Comparison of ENCODE assay signal across 8 cellular contexts in the genomic region with DNA sequence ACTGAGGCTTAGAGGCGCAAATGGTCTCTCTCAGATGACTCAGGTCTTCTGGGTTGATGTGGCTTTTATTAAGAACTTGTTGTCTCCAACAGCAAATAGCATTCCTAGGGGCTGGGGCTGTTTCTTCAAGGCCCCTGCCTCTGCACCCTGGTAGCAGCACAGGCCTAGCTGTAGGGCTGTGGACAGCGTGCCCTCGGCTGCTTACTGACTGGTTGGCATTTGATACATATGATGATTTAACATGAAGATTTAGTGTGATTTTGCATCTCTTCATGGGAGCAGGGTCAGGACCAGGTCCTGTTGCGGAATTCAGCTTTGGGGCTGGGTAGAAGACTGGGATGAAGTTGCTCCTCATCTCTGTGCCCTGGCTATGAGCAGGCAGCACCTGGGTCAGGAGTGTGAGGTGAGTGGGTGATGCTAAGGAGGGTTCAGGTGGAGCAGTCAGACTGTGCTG. TPM values are rescaled to one million over a fixed set of nuclear protein-coding genes. Genes with fewer than 3 reads are reported as not detected.
A peak's percentile ranks its signal among the peaks of the same experiment; 100 is the strongest.
DNase-seq lines count a peak whose midpoint lies in the region; ATAC-seq and TF ChIP-seq lines count a peak whose summit lies in the region.

No MANE protein-coding gene starts in this region.

- H3K27me3 Mint-ChIP-seq in activated T-cell treated with anti-CD3 and anti-CD28 coated beads, Interleukin-2, amount 50 U/mL, for 24 hours: no peaks in the 10 kb centered on the region
- no peaks in the 10 kb centered on the region; the same call in 1 of the 2 replicates for H3K27me3 Mint-ChIP-seq in WTC11 (ENCODE audit: low read depth)

- H3K36me3 ChIP-seq in colonic mucosa: no peaks in the 10 kb centered on the region

- H3K27ac Mint-ChIP-seq in activated T-cell treated with anti-CD3 and anti-CD28 coated beads, Interleukin-2, amount 50 U/mL, for 24 hours: peak overlapping the region; percentile 100
- H3K27ac Mint-ChIP-seq in WTC11: peak overlapping the region; percentile 2; the same call in 1 of the 2 replicates

- CTCF ChIA-PET in WTC11 (lab: Charles Lee): interaction anchor here (1.5 kb wide), 1 partner anchor 38 kb away, joined by 4 read pairs; no protein-coding TSS in a partner anchor

- POLR2A ChIA-PET in WTC11 (lab: Charles Lee): interaction anchor here (1.2 kb wide), 1 partner anchor 403 kb away, joined by 3 read pairs; no protein-coding TSS in a partner anchor

- H3K9me3 Mint-ChIP-seq in activated T-cell treated with anti-CD3 and anti-CD28 coated beads, Interleukin-2, amount 50 U/mL, for 24 hours: peaks cover 6% of the 10 kb centered on the region
- peaks cover 8% of the 10 kb centered on the region; the same call in 1 of the 2 replicates for H3K9me3 Mint-ChIP-seq in WTC11

- H3K36me3 Mint-ChIP-seq in activated T-cell treated with anti-CD3 and anti-CD28 coated beads, Interleukin-2, amount 50 U/mL, for 24 hours (ENCODE audit: low read depth): peaks cover 4% of the 10 kb centered on the region
- peaks cover 4% of the 10 kb centered on the region; the same call in 1 of the 2 replicates for H3K36me3 Mint-ChIP-seq in WTC11

- peaks cover 85% of the 10 kb centered on the region for H3K4me1 Mint-ChIP-seq in activated T-cell treated with anti-CD3 and anti-CD28 coated beads, Interleukin-2, amount 50 U/mL, for 24 hours (ENCODE audit: low read depth)
- H3K4me1 Mint-ChIP-seq in WTC11: peaks cover 52% of the 10 kb centered on the region

- intact Hi-C loops in colonic mucosa (cut with DNase I): no loop called here

- ATAC-seq in WTC11 (no peak), foreskin keratinocyte (no peak)
- peak; percentile 50 for ATAC-seq in stimulated activated naive CD8-positive, alpha-beta T cell treated with anti-CD3 and anti-CD28 coated beads, Interleukin-15, Interleukin-2, amounts not matched to agents 100 U/mL and 50 U/mL, for 24 hours

- H3K9me3 ChIP-seq in colonic mucosa: no peaks in the 10 kb centered on the region

- H3K27me3 ChIP-seq in foreskin keratinocyte (no peaks in the 10 kb centered on the region), colonic mucosa (no peaks in the 10 kb centered on the region)

- peak overlapping the region; percentile 70 for H3K4me3 Mint-ChIP-seq in activated T-cell treated with anti-CD3 and anti-CD28 coated beads, Interleukin-2, amount 50 U/mL, for 24 hours
- no peak overlapping the region for H3K4me3 Mint-ChIP-seq in WTC11

- peaks cover 34% of the 10 kb centered on the region for H3K4me1 ChIP-seq in foreskin keratinocyte
- no peaks in the 10 kb centered on the region for H3K4me1 ChIP-seq in colonic mucosa

- H3K27ac ChIP-seq in foreskin keratinocyte (peak overlapping the region; percentile 75), colonic mucosa (no peak overlapping the region)

- TF ChIP-seq CTCF in WTC11 (IDR thresholded peaks at IDR 0.05): no peak
- no peak for TF ChIP-seq CTCF in foreskin keratinocyte (conservative IDR thresholded peaks at IDR 0.05)
- no peak for TF ChIP-seq CTCF in colonic mucosa (IDR thresholded peaks at IDR 0.05)

- no peak overlapping the region for H3K9ac ChIP-seq in colonic mucosa (ENCODE audit: low read depth in 2 of 2, low read length in 2 of 2)

- no peak overlapping the region for H3K4me3 ChIP-seq in colonic mucosa

- no peak for DNase-seq in activated T-cell treated with anti-CD3 and anti-CD28 coated beads, Interleukin-2, amount 50 U/mL, for 24 hours
- no peak for DNase-seq in activated T-cell treated with anti-CD3 and anti-CD28 coated beads, Interleukin-2, amount 50 U/mL, for 1 hour
- no peak for DNase-seq in WTC11 (ENCODE audit: low spot score)
- no peak for DNase-seq in foreskin keratinocyte
- no peak for DNase-seq in stimulated activated naive CD8-positive, alpha-beta T cell treated with anti-CD3 and anti-CD28 coated beads, Interleukin-15, Interleukin-2, amounts not matched to agents 100 U/mL and 50 U/mL, for 24 hours
- DNase-seq in putamen (ENCODE audit: low spot score): no peak
- no peak for DNase-seq in NCI-H146 (lab: John Stamatoyannopoulos, UW)
- DNase-seq in colonic mucosa: no peak

TF ChIP-seq in WTC11, 78 proteins besides CTCF, POLR2A, EP300 and RAD21:
- TF ChIP-seq NFYB (CRISPR knock-in tag; conservative IDR thresholded peaks at IDR 0.05; ENCODE audit: low read depth) (no peak), E2F4 (CRISPR knock-in tag; IDR thresholded peaks at IDR 0.05; ENCODE audit: borderline replicate concordance, low read depth) (no peak), ELF4 (CRISPR knock-in tag; IDR thresholded peaks at IDR 0.05; ENCODE audit: low read depth) (no peak), TCF7 (CRISPR knock-in tag; IDR thresholded peaks at IDR 0.05; ENCODE audit: low read depth) (no peak), FOXJ3 (CRISPR knock-in tag; IDR thresholded peaks at IDR 0.05; ENCODE audit: borderline replicate concordance) (no peak), JUN (CRISPR knock-in tag; IDR thresholded peaks at IDR 0.05) (no peak), CREM (CRISPR knock-in tag; IDR thresholded peaks at IDR 0.05) (no peak), NR2C2 (CRISPR knock-in tag; IDR thresholded peaks at IDR 0.05) (no peak), CREB1 (CRISPR knock-in tag; IDR thresholded peaks at IDR 0.05) (no peak), ETV6 (CRISPR knock-in tag; IDR thresholded peaks at IDR 0.05) (no peak)

RNA-seq across cellular contexts. Expression of gene IER3, which starts 24.3 kb away (rescaled TPM):
- total RNA-seq in WTC11 (2021) (61.2 to 82.4 TPM (median 61.5 TPM) in 3 replicates), foreskin keratinocyte (279 and 373 TPM in 2 replicates), colonic mucosa (10 to 100 TPM; 47.2 to 92.8 TPM)
- 343 and 439 TPM in 2 replicates for polyA plus RNA-seq in foreskin keratinocyte

RNA-seq across cellular contexts. Expression of gene FLOT1, which starts 26.2 kb away (rescaled TPM):
- 110 to 121 TPM (median 120 TPM) in 3 replicates for total RNA-seq in WTC11 (2021)
- total RNA-seq in foreskin keratinocyte: 50.0 and 62.6 TPM in 2 replicates
- polyA plus RNA-seq in foreskin keratinocyte: 57.4 and 72.2 TPM in 2 replicates
- 100 to 1,000 TPM; 130 to 158 TPM for total RNA-seq in colonic mucosa

RNA-seq across cellular contexts. Expression of gene TUBB, which starts 48.5 kb away (rescaled TPM):
- total RNA-seq in WTC11 (2021) (1,503 to 1,570 TPM (median 1,542 TPM) in 3 replicates), foreskin keratinocyte (1,201 and 1,290 TPM in 2 replicates), colonic mucosa (100 to 1,000 TPM; 213 to 605 TPM)
- 1,224 and 1,454 TPM in 2 replicates for polyA plus RNA-seq in foreskin keratinocyte

RNA-seq across cellular contexts. Expression of gene MDC1, which starts 51.6 kb away (rescaled TPM):
- total RNA-seq in WTC11 (2021) (95.9 to 100 TPM (median 97.9 TPM) in 3 replicates), foreskin keratinocyte (24.8 and 27.4 TPM in 2 replicates), colonic mucosa (10 to 100 TPM; 14.0 to 59.0 TPM)
- polyA plus RNA-seq in foreskin keratinocyte: 13.9 and 15.8 TPM in 2 replicates
